Comparison of ENCODE assay signal across 29 cellular contexts in genomic region chr17:65763786-65764185, GRCh38.
"Had no signal": no experiment of that assay in that cellular context is flagged by ENCODE, and none has a peak within 500 bp of the region (broad histone marks: within the 10 kb centered on the region; RNA-seq: fewer than 3 reads in every experiment).

No MANE protein-coding gene starts in this region.

- H2AFZ ChIP-seq: neural progenitor cell, parathyroid adenoma had no signal

- H3K36me3 ChIP-seq: neural progenitor cell, ovary, right lobe of liver, sigmoid colon, suprapubic skin, tibial artery, transverse colon, upper lobe of right lung, uterus had no signal

- H3K27ac Mint-ChIP-seq: natural killer cell; nephron; neural progenitor cell; progenitor cell of endocrine pancreas; stimulated activated effector memory CD8-positive, alpha-beta T cell treated with anti-CD3 and anti-CD28 coated beads, Interleukin-12 subunit alpha, Interleukin-12 subunit beta, amount 100 ng/mL, for 72 hours; stimulated activated naive CD8-positive, alpha-beta T cell treated with anti-CD3 and anti-CD28 coated beads, Interleukin-15, amount 100 ng/mL, for 72 hours; type B pancreatic cell had no signal

- H3K27me3 ChIP-seq: neural progenitor cell, ovary, right lobe of liver, sigmoid colon, suprapubic skin, testis, tibial artery, transverse colon, upper lobe of right lung, uterus had no signal

- H3K79me2 ChIP-seq: parathyroid adenoma had no signal

- H3K9me3 ChIP-seq: ovary, psoas muscle, right lobe of liver, sigmoid colon, suprapubic skin, testis, tibial artery, transverse colon, upper lobe of right lung, uterus had no signal

- H3K4me1 ChIP-seq: neural progenitor cell, parathyroid adenoma, psoas muscle, right lobe of liver, sigmoid colon, suprapubic skin, testis, tibial artery, transverse colon, upper lobe of right lung, uterus had no signal

- H3K4me3 ChIP-seq: neural progenitor cell, ovary, psoas muscle, right lobe of liver, sigmoid colon, suprapubic skin, testis, tibial artery, transverse colon, upper lobe of right lung, uterus had no signal

- H3K27me3 Mint-ChIP-seq: progenitor cell of endocrine pancreas, type B pancreatic cell had no signal

- H3K9me3 Mint-ChIP-seq: natural killer cell; stimulated activated effector memory CD8-positive, alpha-beta T cell treated with anti-CD3 and anti-CD28 coated beads, Interleukin-12 subunit alpha, Interleukin-12 subunit beta, amount 100 ng/mL, for 72 hours; stimulated activated naive CD8-positive, alpha-beta T cell treated with anti-CD3 and anti-CD28 coated beads, Interleukin-15, amount 100 ng/mL, for 72 hours; type B pancreatic cell had no signal

- H3K9ac ChIP-seq: neural progenitor cell, parathyroid adenoma had no signal

- H3K36me3 Mint-ChIP-seq: natural killer cell; stimulated activated effector memory CD8-positive, alpha-beta T cell treated with anti-CD3 and anti-CD28 coated beads, Interleukin-12 subunit alpha, Interleukin-12 subunit beta, amount 100 ng/mL, for 72 hours; type B pancreatic cell had no signal

- H3K4me2 ChIP-seq: neural progenitor cell had no signal

- H3K4me3 Mint-ChIP-seq: natural killer cell; nephron; neural progenitor cell; stimulated activated effector memory CD8-positive, alpha-beta T cell treated with anti-CD3 and anti-CD28 coated beads, Interleukin-12 subunit alpha, Interleukin-12 subunit beta, amount 100 ng/mL, for 72 hours; stimulated activated naive CD8-positive, alpha-beta T cell treated with anti-CD3 and anti-CD28 coated beads, Interleukin-15, amount 100 ng/mL, for 72 hours; type B pancreatic cell had no signal

- ATAC-seq: natural killer cell; psoas muscle; right cardiac atrium; right lobe of liver; stimulated activated effector memory CD8-positive, alpha-beta T cell treated with anti-CD3 and anti-CD28 coated beads, Interleukin-12 subunit alpha, Interleukin-12 subunit beta, amount 100 ng/mL, for 72 hours; stimulated activated naive CD8-positive, alpha-beta T cell treated with anti-CD3 and anti-CD28 coated beads, Interleukin-15, amount 100 ng/mL, for 72 hours; stimulated activated naive CD8-positive, alpha-beta T cell treated with anti-CD3 and anti-CD28 coated beads, Interleukin-15, Interleukin-2, amounts not matched to agents 100 U/mL and 50 U/mL, for 24 hours; upper lobe of right lung had no signal

- H3K27ac ChIP-seq: neural progenitor cell, ovary, parathyroid adenoma, psoas muscle, right lobe of liver, sigmoid colon, suprapubic skin, testis, tibial artery, transverse colon, upper lobe of right lung, uterus had no signal

- DNase-seq: natural killer cell; occipital lobe; ovary; posterior cingulate gyrus; psoas muscle; right cardiac atrium; right lobe of liver; sigmoid colon; small intestine; stimulated activated CD4-positive, alpha-beta T cell treated with anti-CD3 and anti-CD28 coated beads, Interleukin-15, amount 100 ng/mL, for 24 hours; stimulated activated CD4-positive, alpha-beta T cell treated with anti-CD3 and anti-CD28 coated beads, Interleukin-2, amount 100 ng/mL, for 24 hours; stimulated activated CD4-positive, alpha-beta T cell treated with anti-CD3 and anti-CD28 coated beads, Interleukin-2, amount 100 ng/mL, for 48 hours; stimulated activated CD4-positive, alpha-beta T cell treated with anti-CD3 and anti-CD28 coated beads, Interleukin-4, amount 100 ng/mL, for 24 hours; stimulated activated naive CD4-positive, alpha-beta T cell; stimulated activated naive CD8-positive, alpha-beta T cell treated with anti-CD3 and anti-CD28 coated beads, Interleukin-15, amount 100 ng/mL, for 72 hours; stimulated activated naive CD8-positive, alpha-beta T cell treated with anti-CD3 and anti-CD28 coated beads, Interleukin-15, Interleukin-2, amounts not matched to agents 100 U/mL and 50 U/mL, for 24 hours; substantia nigra; testis; tibial artery; transverse colon; upper lobe of right lung; uterus had no signal

- H3K4me1 Mint-ChIP-seq: natural killer cell; nephron; neural progenitor cell; stimulated activated effector memory CD8-positive, alpha-beta T cell treated with anti-CD3 and anti-CD28 coated beads, Interleukin-12 subunit alpha, Interleukin-12 subunit beta, amount 100 ng/mL, for 72 hours; stimulated activated naive CD8-positive, alpha-beta T cell treated with anti-CD3 and anti-CD28 coated beads, Interleukin-15, amount 100 ng/mL, for 72 hours had no signal
